In the genomic region with DNA sequence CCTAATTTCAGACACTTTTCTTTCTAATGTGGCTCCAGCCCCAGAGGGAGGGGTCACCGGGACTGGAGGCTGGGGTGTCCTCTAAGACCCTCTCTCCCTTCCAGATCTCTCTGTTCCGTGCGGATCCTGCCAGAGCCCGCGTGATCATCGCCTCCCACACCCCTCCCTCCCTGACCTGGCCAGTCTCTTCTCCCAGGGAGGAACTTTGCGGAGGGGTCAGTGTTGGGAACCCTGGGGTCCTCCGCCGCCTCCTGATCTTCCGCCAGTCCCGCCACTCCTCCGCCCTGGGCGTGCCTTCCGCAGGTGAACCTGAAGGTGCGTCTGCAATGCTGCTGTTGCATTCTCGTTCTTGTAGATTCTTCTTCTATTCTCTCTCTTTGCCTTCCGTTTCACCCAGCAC, we compare ENCODE assay signal across 22 cellular contexts. TPM values are rescaled to one million over a fixed set of nuclear protein-coding genes. Genes with fewer than 3 reads are reported as not detected.
DNase-seq lines count a peak whose midpoint lies in the region; ATAC-seq and TF ChIP-seq lines count a peak whose summit lies in the region.
"Had no signal": no experiment of that assay in that cellular context is flagged by ENCODE, and none has a peak within 500 bp of the region (broad histone marks: within the 10 kb centered on the region; RNA-seq: fewer than 3 reads in every experiment).

No MANE protein-coding gene starts in this region.

- TF ChIP-seq CTCF in Panc1 (IDR thresholded peaks at IDR 0.05): no peak
- no peak for TF ChIP-seq CTCF in glutamatergic neuron (IDR thresholded peaks at IDR 0.05; ENCODE audit: partially characterized antibody, unreplicated experiment)
- no peak for TF ChIP-seq CTCF in foreskin keratinocyte (conservative IDR thresholded peaks at IDR 0.05)

- peaks cover 8% of the 10 kb centered on the region for H3K9me3 Mint-ChIP-seq in T-helper 2 cell treated with Interferon-gamma antibody and Interleukin-4, amounts not matched to agents 5 μg/mL and 100 μg/mL, for 36 hours
- H3K9me3 Mint-ChIP-seq in glutamatergic neuron (ENCODE audit: unreplicated experiment): peaks cover 10% of the 10 kb centered on the region

- peak overlapping the region; percentile 63 for H3K4me2 ChIP-seq in neuronal stem cell (ENCODE audit: insufficient read depth, low read length, poor library complexity, severe bottlenecking)
- H3K4me2 ChIP-seq: BLaER1, hepatocyte had no signal

- WGBS in neuronal stem cell (ENCODE audit: extremely low coverage in 2 of 2, insufficient read length in 2 of 2, insufficient replicate concordance in 1 of 2), 2 donors: no CpG with 5 or more reads among the region's 17 CpGs

- H3K36me3 Mint-ChIP-seq in T-helper 2 cell treated with Interferon-gamma antibody and Interleukin-4, amounts not matched to agents 5 μg/mL and 100 μg/mL, for 36 hours (ENCODE audit: low read depth): peaks cover 5% of the 10 kb centered on the region
- H3K36me3 Mint-ChIP-seq in glutamatergic neuron (ENCODE audit: unreplicated experiment): no peaks in the 10 kb centered on the region

- H3K79me1 ChIP-seq in neuronal stem cell (ENCODE audit: low read depth, low read length): peaks cover 2% of the 10 kb centered on the region

- no peak overlapping the region for H3K4ac ChIP-seq in neuronal stem cell (ENCODE audit: low read length)

- peaks cover 4% of the 10 kb centered on the region; the same call in 1 of the 2 replicates for H3K4me1 ChIP-seq in Panc1 (ENCODE audit: control insufficient read depth, insufficient read depth, low read length)
- peaks cover 11 to 27% of the 10 kb centered on the region in 2 donors for H3K4me1 ChIP-seq in neuronal stem cell (ENCODE audit: control insufficient read depth in 2 of 2, insufficient read depth in 1 of 2, low read depth in 1 of 2, low read length in 2 of 2)
- H3K4me1 ChIP-seq in foreskin keratinocyte: no peaks in the 10 kb centered on the region
- H3K4me1 ChIP-seq: BLaER1, left lung, SJCRH30 had no signal

- intact Hi-C loops in Panc1 (cut with micrococcal nuclease; ENCODE audit: unreplicated experiment): no loop called here

- H2AFZ ChIP-seq in neuronal stem cell (ENCODE audit: low read length): no peak overlapping the region
- H2AFZ ChIP-seq: hepatocyte had no signal

- H4K91ac ChIP-seq in neuronal stem cell (ENCODE audit: low read depth, low read length, poor library complexity): no peak overlapping the region

- H3K9ac ChIP-seq in neuronal stem cell (ENCODE audit: low read depth, low read length, poor library complexity): peak overlapping the region; percentile 9
- H3K9ac ChIP-seq: BLaER1 had no signal

- H2BK12ac ChIP-seq in neuronal stem cell (ENCODE audit: low read length): no peak overlapping the region

- H3K27ac ChIP-seq in Panc1 (ENCODE audit: low read length): no peak overlapping the region
- no peak overlapping the region for H3K27ac ChIP-seq in neuronal stem cell (replicated peaks; ENCODE audit: low read length)
- H3K27ac ChIP-seq in foreskin keratinocyte: no peak overlapping the region
- H3K27ac ChIP-seq: BLaER1, hepatocyte, left lung, SJCRH30, vagina had no signal

- H3K23ac ChIP-seq in neuronal stem cell (ENCODE audit: low read depth, low read length, poor library complexity): no peak overlapping the region

- in situ Hi-C loops in Panc1 (cut with HindIII; ENCODE audit: low pct_unique_long_range_greater_than_20kb, low sequenced_read_pairs): no loop called here

- POLR2A ChIA-PET in Panc1 (lab: Charles Lee): no interaction called here

- H2BK15ac ChIP-seq in neuronal stem cell (ENCODE audit: low read length): no peak overlapping the region

- H3K4me1 Mint-ChIP-seq in T-helper 2 cell treated with Interferon-gamma antibody and Interleukin-4, amounts not matched to agents 5 μg/mL and 100 μg/mL, for 36 hours (ENCODE audit: low read depth): no peaks in the 10 kb centered on the region
- H3K4me1 Mint-ChIP-seq in glutamatergic neuron (ENCODE audit: low read depth, unreplicated experiment): peaks cover 8% of the 10 kb centered on the region

- H3K4me3 ChIP-seq in Panc1 (ENCODE audit: low read depth in 2 of 2, low read length in 2 of 2) (peak overlapping the region in 1 of 2 experiments; percentile 33; a peak in 2 of 4 replicates), neuronal stem cell (ENCODE audit: low read length in 2 of 2) (peak overlapping the region in 1 of 2 donors; percentile 71)
- H3K4me3 ChIP-seq: BLaER1, hepatocyte, left lung, SJCRH30, vagina had no signal

- H3K27me3 Mint-ChIP-seq in T-helper 2 cell treated with Interferon-gamma antibody and Interleukin-4, amounts not matched to agents 5 μg/mL and 100 μg/mL, for 36 hours (ENCODE audit: low read depth): peaks cover 95% of the 10 kb centered on the region
- peaks cover 37% of the 10 kb centered on the region for H3K27me3 Mint-ChIP-seq in glutamatergic neuron (ENCODE audit: unreplicated experiment)

- H3K9me3 ChIP-seq in Panc1 (ENCODE audit: control insufficient read depth, insufficient read depth, low read depth, low read length) (no peaks in the 10 kb centered on the region), neuronal stem cell (replicated peaks in 1 of 2; ENCODE audit: control insufficient read depth in 2 of 2, insufficient read depth in 1 of 2, low read depth in 1 of 2, low read length in 2 of 2) (peaks cover 2 to 60% of the 10 kb centered on the region in 2 donors)
- H3K9me3 ChIP-seq: left lung, SJCRH30, vagina had no signal

- peak overlapping the region; percentile 52 for H3K27ac Mint-ChIP-seq in T-helper 2 cell treated with Interferon-gamma antibody and Interleukin-4, amounts not matched to agents 5 μg/mL and 100 μg/mL, for 36 hours
- H3K27ac Mint-ChIP-seq in glutamatergic neuron (ENCODE audit: unreplicated experiment): no peak overlapping the region

- ATAC-seq in Panc1 (peak; percentile 22; the same call in 1 of the 2 replicates), GM18867 (IDR thresholded peaks at IDR 0.05; ENCODE audit: unreplicated experiment) (no peak), foreskin keratinocyte (no peak)
- ATAC-seq: HCT116, left lung had no signal

- no peak overlapping the region for H3K14ac ChIP-seq in neuronal stem cell (ENCODE audit: low read length)

- no peaks in the 10 kb centered on the region for H3K36me3 ChIP-seq in Panc1 (ENCODE audit: control insufficient read depth, insufficient read depth, low read length)
- H3K36me3 ChIP-seq in neuronal stem cell (replicated peaks in 1 of 2; ENCODE audit: control insufficient read depth in 2 of 2, insufficient read depth in 2 of 2, low read length in 2 of 2): peaks cover 0 to 10% of the 10 kb centered on the region in 2 donors
- H3K36me3 ChIP-seq: BLaER1, left lung, SJCRH30, vagina had no signal

- no peak overlapping the region for H2AK5ac ChIP-seq in neuronal stem cell (ENCODE audit: low read depth, low read length)

- H3K4me3 Mint-ChIP-seq in T-helper 2 cell treated with Interferon-gamma antibody and Interleukin-4, amounts not matched to agents 5 μg/mL and 100 μg/mL, for 36 hours: peak overlapping the region; percentile 6
- H3K4me3 Mint-ChIP-seq in glutamatergic neuron (ENCODE audit: unreplicated experiment): peak overlapping the region; percentile 77

- CTCF ChIA-PET in Panc1 (lab: Charles Lee): no interaction called here

- H3K27me3 ChIP-seq in Panc1 (ENCODE audit: control insufficient read depth, insufficient read depth, low read length): peaks cover 2% of the 10 kb centered on the region; the same call in 1 of the 2 replicates
- peaks cover 0 to 33% (median 0%) of the 10 kb centered on the region in 3 experiments for H3K27me3 ChIP-seq in neuronal stem cell (ENCODE audit: control insufficient read depth in 3 of 3, insufficient read depth in 3 of 3, low read depth in 1 of 3, low read length in 3 of 3)
- peaks cover 94% of the 10 kb centered on the region for H3K27me3 ChIP-seq in foreskin keratinocyte
- H3K27me3 ChIP-seq: SJCRH30 had no signal

- no peak overlapping the region for H2BK120ac ChIP-seq in neuronal stem cell (ENCODE audit: low read depth, low read length)

- DNase-seq in T-helper 2 cell treated with Interferon-gamma antibody and Interleukin-4, amounts not matched to agents 5 μg/mL and 100 μg/mL, for 36 hours (ENCODE audit: low spot score): no peak
- DNase-seq in T-helper 2 cell (no peak), Panc1 (ENCODE audit: low read depth, low spot score) (no peak), glutamatergic neuron (peak; percentile 18), neuronal stem cell (ENCODE audit: low spot score) (no peak), foreskin keratinocyte (no peak), HUDEP-2 (lab: John Stamatoyannopoulos, UW; ENCODE audit: unreplicated experiment in 76 of 76) (no peak)
- DNase-seq: activated naive CD4-positive, alpha-beta T cell treated with anti-CD3 and anti-CD28 coated beads, Interleukin-2, amount 50 U/mL, for 16 hours; cortex of kidney; EL; KG1; left lung; MV-4-11; NCI-H187; NCI-H2227 treated with DMSO at 0.1 percent for 48 hours; SJCRH30 had no signal

- H4K8ac ChIP-seq in neuronal stem cell (ENCODE audit: low read depth, low read length): no peak overlapping the region

- H3K18ac ChIP-seq in neuronal stem cell (ENCODE audit: low read length): peak overlapping the region; percentile 81

- no TSS peak for BruUV-seq in Panc1 (replicated peaks; lab: Mats Ljungman, UMichigan)

- no peak overlapping the region for H2BK5ac ChIP-seq in neuronal stem cell (ENCODE audit: low read length)

RNA-seq across cellular contexts. Expression of a gene that starts 9.1 kb away (rescaled TPM):
- total RNA-seq in Panc1 (2021; ENCODE audit: unreplicated experiment): 3.5 TPM
- polyA plus RNA-seq in Panc1 (2012; ENCODE audit: insufficient read length): 3.2 TPM
- total RNA-seq in glutamatergic neuron (ENCODE audit: unreplicated experiment): not detected
- 113 TPM for polyA plus RNA-seq in neuronal stem cell (2013, experiment 1 of 2)
- polyA plus RNA-seq in neuronal stem cell (2013, experiment 2 of 2): 117 TPM
- total RNA-seq in foreskin keratinocyte: not detected in 2 replicates
- not detected in 2 replicates for polyA plus RNA-seq in foreskin keratinocyte
- total RNA-seq: A172, SJCRH30 had no signal
